26 cellular contexts compared by ENCODE assay signal in the genomic region with DNA sequence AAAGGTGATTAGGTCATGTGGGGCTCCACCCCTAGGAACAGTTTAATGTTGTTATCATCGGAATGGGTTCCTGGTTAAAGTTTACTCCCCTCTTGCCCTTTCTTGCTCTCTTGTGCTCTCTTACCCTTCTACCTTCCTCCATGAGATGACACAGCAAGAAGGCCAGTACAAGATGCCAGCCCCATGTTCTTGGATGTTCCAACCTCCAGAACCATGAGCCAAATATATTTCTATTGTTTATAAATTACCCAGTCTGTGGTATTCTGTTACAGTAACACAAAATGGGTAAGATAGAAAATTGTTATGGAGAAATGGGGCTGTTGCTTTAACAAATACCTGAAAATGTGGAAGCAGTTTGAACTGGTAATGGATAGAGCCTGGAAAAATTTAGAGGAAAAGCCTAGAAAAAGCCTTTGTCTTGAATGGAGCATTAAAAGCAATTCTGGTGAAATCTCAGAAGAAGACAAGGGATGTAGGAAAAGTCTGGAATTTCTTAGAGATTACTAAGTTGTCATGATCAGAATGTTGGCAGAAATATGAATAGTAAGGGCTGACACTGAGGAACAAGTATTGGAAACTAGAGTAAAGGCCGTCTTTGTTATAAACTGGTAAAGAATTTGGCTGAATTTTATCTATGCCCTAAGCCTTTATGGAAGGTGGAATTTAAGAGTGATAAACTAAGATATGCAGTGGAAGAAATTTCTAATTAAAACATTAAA. TPM values are rescaled to one million over a fixed set of nuclear protein-coding genes. Genes with fewer than 3 reads are reported as not detected.
DNase-seq lines count a peak whose midpoint lies in the region; ATAC-seq and TF ChIP-seq lines count a peak whose summit lies in the region.
"Had no signal": no experiment of that assay in that cellular context is flagged by ENCODE, and none has a peak within 500 bp of the region (broad histone marks: within the 10 kb centered on the region; RNA-seq: fewer than 3 reads in every experiment).

No MANE protein-coding gene starts in this region.

- H3K79me1 ChIP-seq in mesenchymal stem cell (replicated peaks; ENCODE audit: low read length, poor library complexity, severe bottlenecking), result no peaks in the 10 kb centered on the region

- H3K4me3 ChIP-seq in ACC112 (ENCODE audit: low read depth, low read length), result no peak overlapping the region
- H3K4me3 ChIP-seq in mesenchymal stem cell (ENCODE audit: insufficient read depth in 1 of 2, low read depth in 1 of 2, low read length in 2 of 2), result no peak overlapping the region
- no peak overlapping the region for H3K4me3 ChIP-seq in stomach
- H3K4me3 ChIP-seq: body of pancreas, heart left ventricle had no signal

- no peaks in the 10 kb centered on the region for H3K36me3 ChIP-seq in ACC112 (ENCODE audit: insufficient read depth, low read length)
- H3K36me3 ChIP-seq in mesenchymal stem cell (ENCODE audit: control insufficient read depth in 1 of 2, insufficient read depth in 2 of 2, low read depth in 1 of 2, low read length in 2 of 2), result no peaks in the 10 kb centered on the region
- H3K36me3 ChIP-seq in stomach, result no peaks in the 10 kb centered on the region
- H3K36me3 ChIP-seq: heart left ventricle had no signal

- H2AK5ac ChIP-seq in mesenchymal stem cell (ENCODE audit: low read length, severe bottlenecking), result no peak overlapping the region

- TF ChIP-seq EP300 in stomach (IDR thresholded peaks at IDR 0.05), result no peak

- peak overlapping the region; percentile 81 for H3K27ac Mint-ChIP-seq in chondrocyte (ENCODE audit: unreplicated experiment)
- H3K27ac Mint-ChIP-seq: H9; natural killer cell; T-helper 1 cell treated with Interleukin-12 subunit alpha and Interleukin-12 subunit beta and Interleukin-4 antibody, amounts not matched to agents 30 μg/mL and 1 μg/mL, for 36 hours had no signal

- intact Hi-C loops in stomach (cut with DNase I; ENCODE audit: low total_unique reads), result no loop called here

- no peak overlapping the region for H3K4ac ChIP-seq in mesenchymal stem cell (ENCODE audit: low read depth in 1 of 2, low read length in 2 of 2)

- no peak overlapping the region for H3K4me3 Mint-ChIP-seq in chondrocyte (ENCODE audit: unreplicated experiment)
- H3K4me3 Mint-ChIP-seq: H9; natural killer cell; T-helper 1 cell treated with Interleukin-12 subunit alpha and Interleukin-12 subunit beta and Interleukin-4 antibody, amounts not matched to agents 30 μg/mL and 1 μg/mL, for 36 hours had no signal

- H3K4me1 Mint-ChIP-seq in chondrocyte (ENCODE audit: low read depth), result peaks cover 24% of the 10 kb centered on the region
- H3K4me1 Mint-ChIP-seq: H9, natural killer cell had no signal

- H3K79me2 ChIP-seq in ACC112 (ENCODE audit: control insufficient read depth, insufficient read depth, low read length, unreplicated experiment), result no peaks in the 10 kb centered on the region

- TF ChIP-seq CTCF in chondrocyte (IDR thresholded peaks at IDR 0.05), result no peak
- no peak for TF ChIP-seq CTCF in stomach (IDR thresholded peaks at IDR 0.05)

- H2BK120ac ChIP-seq in mesenchymal stem cell (ENCODE audit: low read depth, low read length), result no peak overlapping the region

- 87% methylated on average over 2 of the region's 2 CpGs for WGBS in mesenchymal stem cell
- WGBS in stomach, 5 donors, result 32 to 57% (median 37%) methylated on average over 2 of the region's 2 CpGs

- H3K9me3 Mint-ChIP-seq in chondrocyte (ENCODE audit: low read depth), result no peaks in the 10 kb centered on the region
- H3K9me3 Mint-ChIP-seq: H9; natural killer cell; T-helper 1 cell treated with Interleukin-12 subunit alpha and Interleukin-12 subunit beta and Interleukin-4 antibody, amounts not matched to agents 30 μg/mL and 1 μg/mL, for 36 hours had no signal

- no peak overlapping the region for H2BK5ac ChIP-seq in mesenchymal stem cell (ENCODE audit: low read depth, low read length, poor library complexity, severe bottlenecking)

- H3K23ac ChIP-seq in mesenchymal stem cell (ENCODE audit: low read length in 2 of 2), result no peak overlapping the region

- DNase-seq in GM04504 (ENCODE audit: low read depth) (peak; percentile 38), chondrocyte (ENCODE audit: low spot score) (no peak), mesenchymal stem cell (no peak), stomach (no peak)
- DNase-seq: 8988T; activated CD4-positive, alpha-beta T cell treated with anti-CD3 and anti-CD28 coated beads, Interleukin-2, amount 50 U/mL, for 4 hours; activated naive CD4-positive, alpha-beta T cell treated with Interleukin-2 at 50 U/mL for 16 hours; activated T-cell treated with anti-CD3 and anti-CD28 coated beads for 4 hours; body of pancreas; dermis blood vessel endothelial cell; DMS79 treated with DMSO at 0.1 percent for 48 hours; H9; heart left ventricle; KBM-7; natural killer cell; NCI-H2081; NCI-H524 treated with DMSO at 0.1 percent for 48 hours; SHP77 treated with DMSO at 0.1 percent for 48 hours; small intestine; stimulated activated CD4-positive, alpha-beta T cell treated with anti-CD3 and anti-CD28 coated beads, Interleukin-4, amount 100 ng/mL, for 24 hours had no signal

- H2BK12ac ChIP-seq in mesenchymal stem cell (ENCODE audit: low read length in 2 of 2), result no peak overlapping the region

- peak overlapping the region; percentile 34 for H2AFZ ChIP-seq in ACC112 (ENCODE audit: low read length, unreplicated experiment)
- no peak overlapping the region for H2AFZ ChIP-seq in mesenchymal stem cell (ENCODE audit: low read depth, low read length)

- H3K27me3 ChIP-seq in ACC112 (ENCODE audit: insufficient read depth, low read length) (no peaks in the 10 kb centered on the region), mesenchymal stem cell (ENCODE audit: control insufficient read depth in 1 of 2, insufficient read depth in 1 of 2, low read length in 2 of 2) (no peaks in the 10 kb centered on the region), stomach (no peaks in the 10 kb centered on the region)
- H3K27me3 ChIP-seq: body of pancreas, heart left ventricle had no signal

- no peak for ATAC-seq in HG03135 (IDR thresholded peaks at IDR 0.05; ENCODE audit: unreplicated experiment)
- no peak for ATAC-seq in GM18858 (IDR thresholded peaks at IDR 0.05; ENCODE audit: unreplicated experiment)
- no peak for ATAC-seq in GM21390 (IDR thresholded peaks at IDR 0.05; ENCODE audit: unreplicated experiment)
- ATAC-seq: body of pancreas, heart left ventricle, natural killer cell had no signal

- peak overlapping the region; percentile 65 for H3K9ac ChIP-seq in mesenchymal stem cell (ENCODE audit: low read length)

- no peaks in the 10 kb centered on the region for H3K36me3 Mint-ChIP-seq in chondrocyte (ENCODE audit: low read depth)
- H3K36me3 Mint-ChIP-seq: natural killer cell had no signal

- H3K18ac ChIP-seq in mesenchymal stem cell (ENCODE audit: low read depth in 1 of 2, low read length in 2 of 2), result no peak overlapping the region

- peaks cover 8% of the 10 kb centered on the region for H3K4me1 ChIP-seq in ACC112 (ENCODE audit: control insufficient read depth, insufficient read depth, low read length, unreplicated experiment)
- H3K4me1 ChIP-seq in mesenchymal stem cell (ENCODE audit: control insufficient read depth, insufficient read depth, low read depth, low read length), result no peaks in the 10 kb centered on the region
- peaks cover 0 to 12% (median 0%) of the 10 kb centered on the region in 4 donors for H3K4me1 ChIP-seq in stomach
- H3K4me1 ChIP-seq: body of pancreas, heart left ventricle had no signal

- TF ChIP-seq POLR2A in stomach (IDR thresholded peaks at IDR 0.05), result no peak

- H4K91ac ChIP-seq in mesenchymal stem cell (ENCODE audit: low read length), result no peak overlapping the region

- H3K14ac ChIP-seq in mesenchymal stem cell (ENCODE audit: low read length in 2 of 2), result no peak overlapping the region

- H4K8ac ChIP-seq in mesenchymal stem cell (ENCODE audit: low read length), result no peak overlapping the region

- H3K27ac ChIP-seq in ACC112 (ENCODE audit: low read depth, low read length) (peak overlapping the region; percentile 41), mesenchymal stem cell (ENCODE audit: low read length, poor library complexity, severe bottlenecking) (no peak overlapping the region), stomach (no peak overlapping the region)
- H3K27ac ChIP-seq: body of pancreas, heart left ventricle, VCaP had no signal

- H3K9me3 ChIP-seq in mesenchymal stem cell (ENCODE audit: control insufficient read depth, low read length) (no peaks in the 10 kb centered on the region), stomach (no peaks in the 10 kb centered on the region)
- H3K9me3 ChIP-seq: body of pancreas, heart left ventricle had no signal

- no peak overlapping the region for H2BK15ac ChIP-seq in mesenchymal stem cell (ENCODE audit: low read depth, poor library complexity, severe bottlenecking)

- H3K27me3 Mint-ChIP-seq in chondrocyte (ENCODE audit: low read depth), result no peaks in the 10 kb centered on the region

- H3K4me2 ChIP-seq in mesenchymal stem cell (ENCODE audit: low read length, poor library complexity, severe bottlenecking), result no peak overlapping the region

RNA-seq across cellular contexts. Expression of a gene that starts 53.5 kb away (rescaled TPM):
- total RNA-seq in chondrocyte (102 to 130 TPM (median 125 TPM) in 3 replicates), stomach (100 to 1,000 TPM in 3 of 5 donors, 10 to 100 TPM in 2; 26.1 to 195 (median 127) TPM)
- polyA plus RNA-seq in mesenchymal stem cell (2013, experiment 1 of 2), result 88.9 TPM
- polyA plus RNA-seq in mesenchymal stem cell (2013, experiment 2 of 2), result 89.1 TPM
- 100 to 1,000 TPM in 2 of 3 donors, 10 to 100 TPM in 1; 83.9 to 115 (median 107) TPM for polyA plus RNA-seq in stomach
